Comparison of ENCODE assay signal across 7 cellular contexts in the genomic region with DNA sequence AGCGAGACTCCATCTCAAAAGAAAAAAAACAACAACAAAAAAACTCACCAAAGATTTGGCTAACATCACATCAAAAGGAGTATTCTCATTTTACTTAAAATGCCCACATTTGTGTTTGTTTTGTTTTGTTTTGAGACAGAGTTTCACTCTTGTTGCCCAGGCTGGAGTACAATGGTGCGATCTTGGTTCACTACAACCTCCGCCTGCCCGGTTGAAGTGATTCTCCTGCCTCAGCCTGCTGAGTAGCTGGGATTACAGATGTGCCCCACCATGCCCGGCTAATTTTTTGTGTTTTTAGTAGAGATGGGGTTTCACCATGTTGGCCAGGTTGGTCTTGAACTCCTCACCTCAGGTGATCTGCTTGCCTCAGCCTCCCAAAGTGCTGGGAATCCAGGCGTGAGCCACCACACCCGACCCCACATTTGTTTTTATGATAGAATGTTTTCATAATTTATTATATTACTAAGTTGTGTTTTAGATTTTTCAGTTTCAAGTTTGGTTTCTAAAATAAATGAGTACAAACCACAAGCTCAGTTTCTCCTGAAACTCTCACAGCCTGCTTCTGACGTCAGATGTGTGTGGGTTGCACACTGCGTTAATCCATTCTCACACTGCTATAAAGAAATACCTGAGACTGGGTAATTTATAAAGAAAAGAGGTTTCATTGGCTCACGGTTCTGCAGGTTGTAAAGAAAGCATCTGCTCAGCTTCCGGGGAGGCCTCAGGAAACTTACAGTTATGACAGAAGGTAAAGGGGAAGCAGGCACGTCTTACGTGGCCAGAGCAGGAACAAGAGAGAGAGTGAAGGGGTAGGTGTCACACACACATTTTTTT.
DNase-seq lines count a peak whose midpoint lies in the region; ATAC-seq lines count a peak whose summit lies in the region.
"Not testable (repeated sequence)": the region's sequence is repeated elsewhere in the genome, so short reads cannot be mapped to it uniquely, and the experiment has no call there.

No MANE protein-coding gene starts in this region.

- H3K27ac Mint-ChIP-seq in T-helper 1 cell treated with Interleukin-12 subunit alpha and Interleukin-12 subunit beta and Interleukin-4 antibody, amounts not matched to agents 30 μg/mL and 1 μg/mL, for 36 hours, result peak overlapping the region; percentile 60
- H3K27ac Mint-ChIP-seq in central memory CD8-positive, alpha-beta T cell (ENCODE audit: low read depth), result peak overlapping the region; percentile 10

- ATAC-seq in GM18517 (IDR thresholded peaks at IDR 0.05; ENCODE audit: unreplicated experiment) (peak; percentile 67), GM21619 (IDR thresholded peaks at IDR 0.05; ENCODE audit: unreplicated experiment) (peak; percentile 78), HG03196 (IDR thresholded peaks at IDR 0.05; ENCODE audit: unreplicated experiment) (peak; percentile 74)
- peak; percentile 78 for ATAC-seq in central memory CD8-positive, alpha-beta T cell (replicated peaks; ENCODE audit: extremely low read depth, poor library complexity, severe bottlenecking)

- H3K27me3 Mint-ChIP-seq in T-helper 1 cell treated with Interleukin-12 subunit alpha and Interleukin-12 subunit beta and Interleukin-4 antibody, amounts not matched to agents 30 μg/mL and 1 μg/mL, for 36 hours (ENCODE audit: low read depth), result peaks cover 19% of the 10 kb centered on the region
- H3K27me3 Mint-ChIP-seq in central memory CD8-positive, alpha-beta T cell, result not testable (repeated sequence)

- peak; percentile 83 for DNase-seq in activated CD8-positive, alpha-beta memory T cell treated with anti-CD3 and anti-CD28 coated beads, Interleukin-2, amount 50 U/mL, for 48 hours
- not testable (repeated sequence) for DNase-seq in central memory CD8-positive, alpha-beta T cell (ENCODE audit: low spot score in 2 of 2)
- peak; percentile 75 for DNase-seq in stimulated activated CD4-positive, alpha-beta T cell treated with anti-CD3 and anti-CD28 coated beads, Interleukin-4, amount 100 ng/mL, for 1 hour

- peaks cover 29% of the 10 kb centered on the region for H3K4me1 Mint-ChIP-seq in T-helper 1 cell treated with Interleukin-12 subunit alpha and Interleukin-12 subunit beta and Interleukin-4 antibody, amounts not matched to agents 30 μg/mL and 1 μg/mL, for 36 hours (ENCODE audit: low read depth)
- peaks cover 36% of the 10 kb centered on the region for H3K4me1 Mint-ChIP-seq in central memory CD8-positive, alpha-beta T cell

- peak overlapping the region; percentile 26 for H3K4me3 Mint-ChIP-seq in T-helper 1 cell treated with Interleukin-12 subunit alpha and Interleukin-12 subunit beta and Interleukin-4 antibody, amounts not matched to agents 30 μg/mL and 1 μg/mL, for 36 hours
- peak overlapping the region; percentile 16 for H3K4me3 Mint-ChIP-seq in central memory CD8-positive, alpha-beta T cell

- peaks cover 11% of the 10 kb centered on the region for H3K9me3 Mint-ChIP-seq in T-helper 1 cell treated with Interleukin-12 subunit alpha and Interleukin-12 subunit beta and Interleukin-4 antibody, amounts not matched to agents 30 μg/mL and 1 μg/mL, for 36 hours
- not testable (repeated sequence) for H3K9me3 Mint-ChIP-seq in central memory CD8-positive, alpha-beta T cell

- H3K36me3 Mint-ChIP-seq in T-helper 1 cell treated with Interleukin-12 subunit alpha and Interleukin-12 subunit beta and Interleukin-4 antibody, amounts not matched to agents 30 μg/mL and 1 μg/mL, for 36 hours (ENCODE audit: low read depth), result peaks cover 14% of the 10 kb centered on the region
- H3K36me3 Mint-ChIP-seq in central memory CD8-positive, alpha-beta T cell (ENCODE audit: insufficient read depth), result not testable (repeated sequence)
